In genomic region chr14:102240481-102240880, GRCh38 we compare ENCODE assay signal across 7 cellular contexts.
DNase-seq lines count a peak whose midpoint lies in the region; ATAC-seq, FAIRE-seq and TF ChIP-seq lines count a peak whose summit lies in the region.
"Not testable (repeated sequence)": the region's sequence is repeated elsewhere in the genome, so short reads cannot be mapped to it uniquely, and the experiment has no call there.

No MANE protein-coding gene starts in this region.

- H3K4me1 Mint-ChIP-seq in Calu3 (ENCODE audit: low read depth, unreplicated experiment): not testable (repeated sequence)

- not testable (repeated sequence) for H3K4me3 Mint-ChIP-seq in Calu3 (ENCODE audit: low read depth, unreplicated experiment)

- H3K27me3 ChIP-seq in MG63; WERI-Rb-1 (ENCODE audit: insufficient read depth, low read depth, severe bottlenecking); osteoblast (ENCODE audit: insufficient read depth, low read length); aorta (ENCODE audit: control insufficient read depth in 1 of 2, insufficient read depth in 2 of 2, low read length in 1 of 2): not testable (repeated sequence)

- not testable (repeated sequence) for H3K36me3 Mint-ChIP-seq in Calu3 (ENCODE audit: insufficient read depth, unreplicated experiment)

- TF ChIP-seq POLR2A in H54 (IDR thresholded peaks at IDR 0.05; ENCODE audit: low read depth, low read length): not testable (repeated sequence)

- intact Hi-C loops in Calu3 (cut with micrococcal nuclease; ENCODE audit: unreplicated experiment); aorta (cut with DNase I): not testable (repeated sequence)

- not testable (repeated sequence) for H2AFZ ChIP-seq in osteoblast (ENCODE audit: low read length)

- not testable (repeated sequence) for H3K36me3 ChIP-seq in MG63; WERI-Rb-1; aorta (ENCODE audit: control insufficient read depth in 1 of 2, insufficient read depth in 2 of 2, low read length in 1 of 2)
- peaks cover 34% of the 10 kb centered on the region for H3K36me3 ChIP-seq in osteoblast (ENCODE audit: insufficient read depth, low read length)

- peak overlapping the region; percentile 33 for H3K27ac Mint-ChIP-seq in Calu3 (ENCODE audit: unreplicated experiment)

- peaks cover 52% of the 10 kb centered on the region for H3K4me1 ChIP-seq in osteoblast (ENCODE audit: insufficient read depth, low read length)
- H3K4me1 ChIP-seq in aorta (ENCODE audit: control insufficient read depth in 1 of 2, insufficient read depth in 2 of 2, low read length in 2 of 2): not testable (repeated sequence)

- not testable (repeated sequence) for H3K9me3 ChIP-seq in MG63; WERI-Rb-1 (ENCODE audit: severe bottlenecking); osteoblast (ENCODE audit: low read depth, low read length); aorta (ENCODE audit: control insufficient read depth, low read length)

- H3K27ac ChIP-seq in WERI-Rb-1 (peak overlapping the region; percentile 83), osteoblast (ENCODE audit: low read depth, low read length) (peak overlapping the region; percentile 96)
- H3K27ac ChIP-seq in aorta (ENCODE audit: low read depth in 1 of 2, low read length in 2 of 2): not testable (repeated sequence)

- not testable (repeated sequence) for DNase-seq in Calu3; H54 (ENCODE audit: insufficient read length, low spot score); WERI-Rb-1; osteoblast (ENCODE audit: insufficient read length, low spot score, missing footprints)
- DNase-seq in MG63 (peak; percentile 13), glomerular visceral epithelial cell (ENCODE audit: extremely low spot score) (peak; percentile 72), aorta (peak; percentile 2 to 33)

- H3K79me2 ChIP-seq in osteoblast (ENCODE audit: insufficient read depth, low read length): peaks cover 89% of the 10 kb centered on the region

- peak overlapping the region; percentile 82 for H3K4me2 ChIP-seq in osteoblast (ENCODE audit: insufficient read depth, low read length)

- not testable (repeated sequence) for H3K9me3 Mint-ChIP-seq in Calu3 (ENCODE audit: low read depth, unreplicated experiment)

- peak; percentile 62 for FAIRE-seq in H54 (lab: Jason Lieb, UNC)

- BruUV-seq in Calu3 (replicated peaks; lab: Mats Ljungman, UMichigan): not testable (repeated sequence)

- CTCF ChIA-PET in Calu3 (lab: Charles Lee): not testable (repeated sequence)

- 95% methylated on average over 5 of the region's 5 CpGs for WGBS in aorta, 2 donors

- TF ChIP-seq CTCF in Calu3 (IDR thresholded peaks at IDR 0.05; ENCODE audit: unreplicated experiment); WERI-Rb-1 (IDR thresholded peaks at IDR 0.05; ENCODE audit: low read depth, low read length); osteoblast (IDR thresholded peaks at IDR 0.05; ENCODE audit: extremely low read depth, low read depth, low read length): not testable (repeated sequence)

- not testable (repeated sequence) for ATAC-seq in aorta (ENCODE audit: low FRiP score)

- H3K27me3 Mint-ChIP-seq in Calu3 (ENCODE audit: unreplicated experiment): not testable (repeated sequence)

- H3K4me3 ChIP-seq in MG63; WERI-Rb-1 (ENCODE audit: low read depth, low read length); aorta (ENCODE audit: low read length in 2 of 2): not testable (repeated sequence)
- peak overlapping the region; percentile 75 for H3K4me3 ChIP-seq in osteoblast (ENCODE audit: insufficient read depth, low read length)

- H4K20me1 ChIP-seq in osteoblast (ENCODE audit: insufficient read depth, low read length): not testable (repeated sequence)
